In genomic region chr2:48749820-48750739, GRCh38 we compare ENCODE assay signal across 14 cellular contexts. TPM values are rescaled to one million over a fixed set of nuclear protein-coding genes. Genes with fewer than 3 reads are reported as not detected.
DNase-seq lines count a peak whose midpoint lies in the region; ATAC-seq and TF ChIP-seq lines count a peak whose summit lies in the region.
"Had no signal": no experiment of that assay in that cellular context is flagged by ENCODE, and none has a peak within 500 bp of the region (broad histone marks: within the 10 kb centered on the region; RNA-seq: fewer than 3 reads in every experiment).

No MANE protein-coding gene starts in this region.

- no peak overlapping the region for H3K4me3 Mint-ChIP-seq in Calu3 (ENCODE audit: low read depth, unreplicated experiment)
- H3K4me3 Mint-ChIP-seq: CD8-positive, alpha-beta T cell; mesothelial cell of epicardium had no signal

- no peaks in the 10 kb centered on the region for H3K36me3 ChIP-seq in gastrocnemius medialis
- H3K36me3 ChIP-seq: colonic mucosa had no signal

- TF ChIP-seq CTCF in Calu3 (IDR thresholded peaks at IDR 0.05; ENCODE audit: unreplicated experiment) (no peak), gastrocnemius medialis (IDR thresholded peaks at IDR 0.05 in 4 of 5, conservative IDR thresholded peaks at IDR 0.05 in 1 of 5) (no peak)

- H3K36me3 Mint-ChIP-seq in Calu3 (ENCODE audit: insufficient read depth, unreplicated experiment): no peaks in the 10 kb centered on the region
- H3K36me3 Mint-ChIP-seq: CD8-positive, alpha-beta T cell; mesothelial cell of epicardium had no signal

- CTCF ChIA-PET in Calu3 (lab: Charles Lee): interaction anchor here (0.7 kb wide), 1 partner anchor 56 kb away, joined by 5 read pairs; no protein-coding TSS in a partner anchor

- H3K27me3 Mint-ChIP-seq in Calu3 (ENCODE audit: unreplicated experiment): peaks cover 37% of the 10 kb centered on the region

- in situ Hi-C loops in gastrocnemius medialis (cut with MboI; ENCODE audit: low sequenced_read_pairs in 4 of 4): no loop called here

- no peaks in the 10 kb centered on the region for H3K4me1 ChIP-seq in gastrocnemius medialis
- H3K4me1 ChIP-seq: colonic mucosa had no signal

- H3K27ac ChIP-seq in gastrocnemius medialis: no peak overlapping the region
- H3K27ac ChIP-seq: colonic mucosa, KMS-11 had no signal

- intact Hi-C loops in Calu3 (cut with micrococcal nuclease; ENCODE audit: unreplicated experiment): no loop called here
- intact Hi-C loops in gastrocnemius medialis (cut with DNase I; ENCODE audit: low total_unique reads): no loop called here

- no peaks in the 10 kb centered on the region for H3K4me1 Mint-ChIP-seq in Calu3 (ENCODE audit: low read depth, unreplicated experiment)

- no peak overlapping the region for H3K4me3 ChIP-seq in gastrocnemius medialis
- H3K4me3 ChIP-seq: colonic mucosa had no signal

- no TSS peak for BruUV-seq in Calu3 (replicated peaks; lab: Mats Ljungman, UMichigan)

- peaks cover 2% of the 10 kb centered on the region for H3K9me3 Mint-ChIP-seq in Calu3 (ENCODE audit: low read depth, unreplicated experiment)
- H3K9me3 Mint-ChIP-seq: CD8-positive, alpha-beta T cell; mesothelial cell of epicardium had no signal

- DNase-seq in RPMI8226 (peak; percentile 52), Calu3 (no peak), gastrocnemius medialis (no peak)
- no peak for DNase-seq in activated CD4-positive, alpha-beta T cell treated with anti-CD3 and anti-CD28 coated beads for 4 hours
- DNase-seq in activated effector memory CD4-positive, alpha-beta T cell treated with Interleukin-2 at 50 U/mL for 16 hours: no peak
- DNase-seq: activated effector memory CD4-positive, alpha-beta T cell treated with anti-CD3 and anti-CD28 coated beads, Interleukin-2, amount 50 U/mL, for 16 hours; CD8-positive, alpha-beta T cell; colonic mucosa; NCI-H82 had no signal

- H3K27me3 ChIP-seq in gastrocnemius medialis: no peaks in the 10 kb centered on the region
- H3K27me3 ChIP-seq: colonic mucosa had no signal

- H3K9me3 ChIP-seq in gastrocnemius medialis: no peaks in the 10 kb centered on the region
- H3K9me3 ChIP-seq: colonic mucosa had no signal

- ATAC-seq in GM18498 (IDR thresholded peaks at IDR 0.05; ENCODE audit: unreplicated experiment) (peak; percentile 69), GM21381 (IDR thresholded peaks at IDR 0.05; ENCODE audit: unreplicated experiment) (peak; percentile 55), HG03045 (IDR thresholded peaks at IDR 0.05; ENCODE audit: unreplicated experiment) (peak; percentile 49), gastrocnemius medialis (no peak)
- ATAC-seq: CD8-positive, alpha-beta T cell had no signal

- TF ChIP-seq POLR2A in gastrocnemius medialis (IDR thresholded peaks at IDR 0.05): no peak

- no peak overlapping the region for H3K27ac Mint-ChIP-seq in Calu3 (ENCODE audit: unreplicated experiment)
- H3K27ac Mint-ChIP-seq: CD8-positive, alpha-beta T cell; mesothelial cell of epicardium had no signal

RNA-seq across cellular contexts. Expression of gene LHCGR, which starts 5.4 kb away (rescaled TPM):
- total RNA-seq in Calu3 (2022) (not detected in 2 replicates), gastrocnemius medialis (not detected)
- total RNA-seq: CD8-positive, alpha-beta T cell; colonic mucosa had no signal

Comparison
In these comparisons a context has a peak if more than half of its experiments do, and no peak if none do; other contexts are left out.
1. ATAC-seq: peak in GM18498 (single experiment), GM21381 (single experiment) and HG03045 (single experiment); none in gastrocnemius medialis (0 of 2).